ENCODE assay signal across 19 cellular contexts in the genomic region with DNA sequence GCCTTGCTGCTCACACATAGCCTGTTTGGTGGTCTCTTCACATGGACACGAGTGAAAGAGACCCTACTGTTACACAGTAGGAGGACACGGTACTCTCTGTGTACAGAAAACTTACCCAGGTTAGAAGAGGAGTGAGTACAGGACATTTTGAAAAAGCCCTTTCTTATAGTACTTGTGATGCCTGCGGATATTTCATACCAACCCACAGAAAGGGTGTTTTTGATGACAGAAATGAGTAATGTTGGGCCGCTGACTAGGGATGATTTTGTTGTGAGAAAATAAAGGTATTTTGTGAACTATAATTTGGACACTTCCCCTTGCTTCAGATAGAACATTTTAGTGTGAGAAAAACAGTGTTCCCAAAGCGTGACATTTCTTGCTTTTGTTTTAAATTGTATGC.
"Had no signal": no experiment of that assay in that cellular context is flagged by ENCODE, and none has a peak within 500 bp of the region (broad histone marks: within the 10 kb centered on the region; RNA-seq: fewer than 3 reads in every experiment).

No MANE protein-coding gene starts in this region.

- H3K4me1 ChIP-seq: body of pancreas, lower lobe of right lung, neural progenitor cell, spleen, upper lobe of right lung had no signal

- H3K27ac ChIP-seq: body of pancreas, lower lobe of right lung, neural progenitor cell, spleen, upper lobe of right lung had no signal

- H3K9me3 Mint-ChIP-seq: dendritic cell treated with granulocyte-macrophage colony-stimulating factor and Interleukin-4, amounts not matched to agents 40 ng/mL and 50 ng/mL, for 4 days; immature natural killer cell had no signal

- DNase-seq: activated CD4-positive, alpha-beta T cell treated with anti-CD3 and anti-CD28 coated beads, Interleukin-2, amount 50 U/mL, for 4 hours; activated gamma-delta T cell; activated T-cell treated with anti-CD3 and anti-CD28 coated beads, Interleukin-2, amount 50 U/mL, for 48 hours; body of pancreas; effector CD4-positive, alpha-beta T cell; foreskin melanocyte; immature natural killer cell; lower lobe of right lung; mesendoderm; mucosa of descending colon; retina; spleen; stimulated activated CD4-positive, alpha-beta T cell treated with anti-CD3 and anti-CD28 coated beads, Interleukin-4, amount 100 ng/mL, for 1 hour; stimulated activated naive CD8-positive, alpha-beta T cell treated with anti-CD3 and anti-CD28 coated beads, Interleukin-15, Interleukin-2, amounts not matched to agents 100 U/mL and 50 U/mL, for 24 hours; T-helper 9 cell; upper lobe of right lung had no signal

- H3K27me3 Mint-ChIP-seq: dendritic cell treated with granulocyte-macrophage colony-stimulating factor and Interleukin-4, amounts not matched to agents 40 ng/mL and 50 ng/mL, for 4 days had no signal

- H3K4me3 ChIP-seq: body of pancreas, lower lobe of right lung, mucosa of descending colon, neural progenitor cell, spleen, upper lobe of right lung had no signal

- H3K4me3 Mint-ChIP-seq: dendritic cell treated with granulocyte-macrophage colony-stimulating factor and Interleukin-4, amounts not matched to agents 40 ng/mL and 50 ng/mL, for 4 days; immature natural killer cell; neural progenitor cell had no signal

- ATAC-seq: body of pancreas; left lobe of liver; lower lobe of right lung; mucosa of descending colon; stimulated activated naive CD8-positive, alpha-beta T cell treated with anti-CD3 and anti-CD28 coated beads, Interleukin-15, Interleukin-2, amounts not matched to agents 100 U/mL and 50 U/mL, for 24 hours; upper lobe of right lung had no signal

- H3K9ac ChIP-seq: neural progenitor cell had no signal

- H3K27ac Mint-ChIP-seq: dendritic cell treated with granulocyte-macrophage colony-stimulating factor and Interleukin-4, amounts not matched to agents 40 ng/mL and 50 ng/mL, for 4 days; neural progenitor cell had no signal

- H3K4me1 Mint-ChIP-seq: neural progenitor cell had no signal

- H3K9me3 ChIP-seq: body of pancreas, lower lobe of right lung, mucosa of descending colon, spleen, upper lobe of right lung had no signal

- H3K27me3 ChIP-seq: body of pancreas, neural progenitor cell, spleen, upper lobe of right lung had no signal
